14 cellular contexts compared by ENCODE assay signal in genomic region chr16:4324479-4324868, GRCh38. TPM values are rescaled to one million over a fixed set of nuclear protein-coding genes. Genes with fewer than 3 reads are reported as not detected.
A peak's percentile ranks its signal among the peaks of the same experiment; 100 is the strongest.
DNase-seq lines count a peak whose midpoint lies in the region; ATAC-seq and TF ChIP-seq lines count a peak whose summit lies in the region.
"Had no signal": no experiment of that assay in that cellular context is flagged by ENCODE, and none has a peak within 500 bp of the region (broad histone marks: within the 10 kb centered on the region; RNA-seq: fewer than 3 reads in every experiment).

No MANE protein-coding gene starts in this region.

- peak overlapping the region; percentile 38 for H3K4me3 Mint-ChIP-seq in nephron progenitor cell
- H3K4me3 Mint-ChIP-seq in activated CD4-positive, alpha-beta T cell treated with anti-CD3 and anti-CD28 coated beads, Interleukin-2, amount 10 ng/mL, durations not matched to agents 7 days and 5 days: no peak overlapping the region
- H3K4me3 Mint-ChIP-seq: activated naive CD4-positive, alpha-beta T cell treated with anti-CD3 and anti-CD28 coated beads, Interleukin-2, amount 50 U/mL, for 24 hours; stimulated activated effector memory CD8-positive, alpha-beta T cell treated with anti-CD3 and anti-CD28 coated beads, Interleukin-12 subunit alpha, Interleukin-12 subunit beta, amount 100 ng/mL, for 72 hours had no signal

- 67 to 69% methylated on average over 11 of the region's 11 CpGs for WGBS in tibial nerve, 2 donors

- peak overlapping the region; percentile 42 for H3K27ac Mint-ChIP-seq in nephron progenitor cell
- H3K27ac Mint-ChIP-seq in activated CD4-positive, alpha-beta T cell treated with anti-CD3 and anti-CD28 coated beads, Interleukin-2, amount 10 ng/mL, durations not matched to agents 7 days and 5 days: no peak overlapping the region
- H3K27ac Mint-ChIP-seq: activated naive CD4-positive, alpha-beta T cell treated with anti-CD3 and anti-CD28 coated beads, Interleukin-2, amount 50 U/mL, for 24 hours; stimulated activated effector memory CD8-positive, alpha-beta T cell treated with anti-CD3 and anti-CD28 coated beads, Interleukin-12 subunit alpha, Interleukin-12 subunit beta, amount 100 ng/mL, for 72 hours had no signal

- peak overlapping the region; percentile 2 for H3K4me3 ChIP-seq in epithelial cell of proximal tubule (ENCODE audit: low read depth, low read length)
- H3K4me3 ChIP-seq in tibial nerve: no peak overlapping the region

- H3K27ac ChIP-seq in RWPE1: peak overlapping the region; percentile 97
- peak overlapping the region; percentile 10 to 93 (median 84) for H3K27ac ChIP-seq in tibial nerve

- H3K4me1 ChIP-seq in tibial nerve: peaks cover 3 to 98% (median 68%) of the 10 kb centered on the region in 4 donors

- H3K9me3 ChIP-seq in tibial nerve: no peaks in the 10 kb centered on the region

- H3K27me3 Mint-ChIP-seq in nephron progenitor cell (ENCODE audit: low read depth, poor library complexity): no peaks in the 10 kb centered on the region
- H3K27me3 Mint-ChIP-seq in activated CD4-positive, alpha-beta T cell treated with anti-CD3 and anti-CD28 coated beads, Interleukin-2, amount 10 ng/mL, durations not matched to agents 7 days and 5 days: peaks cover 2% of the 10 kb centered on the region
- H3K27me3 Mint-ChIP-seq: activated naive CD4-positive, alpha-beta T cell treated with anti-CD3 and anti-CD28 coated beads, Interleukin-2, amount 50 U/mL, for 24 hours had no signal

- no peaks in the 10 kb centered on the region for H3K9me3 Mint-ChIP-seq in nephron progenitor cell
- H3K9me3 Mint-ChIP-seq in activated CD4-positive, alpha-beta T cell treated with anti-CD3 and anti-CD28 coated beads, Interleukin-2, amount 10 ng/mL, durations not matched to agents 7 days and 5 days: no peaks in the 10 kb centered on the region
- H3K9me3 Mint-ChIP-seq: activated naive CD4-positive, alpha-beta T cell treated with anti-CD3 and anti-CD28 coated beads, Interleukin-2, amount 50 U/mL, for 24 hours; stimulated activated effector memory CD8-positive, alpha-beta T cell treated with anti-CD3 and anti-CD28 coated beads, Interleukin-12 subunit alpha, Interleukin-12 subunit beta, amount 100 ng/mL, for 72 hours had no signal

- no peak for ATAC-seq in HG02885 (IDR thresholded peaks at IDR 0.05; ENCODE audit: poor library complexity, unreplicated experiment)
- ATAC-seq: stimulated activated effector memory CD8-positive, alpha-beta T cell treated with anti-CD3 and anti-CD28 coated beads, Interleukin-12 subunit alpha, Interleukin-12 subunit beta, amount 100 ng/mL, for 72 hours had no signal

- POLR2A ChIA-PET in RWPE1 (lab: Yijun Ruan, JAX; ENCODE audit: low non-redundant PET): interaction anchor here (0.5 to 0.6 kb wide), 2 partner anchors 26 to 145 kb away, joined by 3 to 4 read pairs; no protein-coding TSS in a partner anchor
- POLR2A ChIA-PET in activated CD4-positive, alpha-beta T cell treated with anti-CD3 and anti-CD28 coated beads, Interleukin-2, amount 10 ng/mL, durations not matched to agents 7 days and 5 days (lab: Charles Lee): no interaction called here

- H3K4me1 Mint-ChIP-seq in nephron progenitor cell: peaks cover 54% of the 10 kb centered on the region
- H3K4me1 Mint-ChIP-seq in activated CD4-positive, alpha-beta T cell treated with anti-CD3 and anti-CD28 coated beads, Interleukin-2, amount 10 ng/mL, durations not matched to agents 7 days and 5 days: peaks cover 10% of the 10 kb centered on the region
- H3K4me1 Mint-ChIP-seq: activated naive CD4-positive, alpha-beta T cell treated with anti-CD3 and anti-CD28 coated beads, Interleukin-2, amount 50 U/mL, for 24 hours had no signal

- no peaks in the 10 kb centered on the region for H3K27me3 ChIP-seq in tibial nerve

- TF ChIP-seq CTCF in RWPE1 (conservative IDR thresholded peaks at IDR 0.05; ENCODE audit: low read depth): no peak
- TF ChIP-seq CTCF in epithelial cell of proximal tubule (conservative IDR thresholded peaks at IDR 0.05; ENCODE audit: low read depth, low read length): no peak
- TF ChIP-seq CTCF in nephron progenitor cell (IDR thresholded peaks at IDR 0.05): no peak
- TF ChIP-seq CTCF in tibial nerve (IDR thresholded peaks at IDR 0.05): no peak

- no peak for DNase-seq in RWPE1 (ENCODE audit: low spot score)
- no peak for DNase-seq in epithelial cell of proximal tubule (ENCODE audit: low read depth)
- no peak for DNase-seq in nephron progenitor cell
- no peak for DNase-seq in tibial nerve (ENCODE audit: low spot score in 2 of 2)
- DNase-seq in activated CD4-positive, alpha-beta T cell treated with anti-CD3 and anti-CD28 coated beads, Interleukin-2, amount 10 ng/mL, durations not matched to agents 7 days and 5 days: no peak
- no peak for DNase-seq in stimulated activated CD4-positive, alpha-beta T cell treated with anti-CD3 and anti-CD28 coated beads, Interleukin-1b, Interleukin-23, amount 100 ng/mL, for 48 hours
- DNase-seq: activated CD8-positive, alpha-beta memory T cell treated with anti-CD3 and anti-CD28 coated beads for 24 hours; foreskin melanocyte; NCI-H1436; NCI-H748 treated with DMSO at 0.1 percent for 48 hours; stimulated activated CD4-positive, alpha-beta T cell treated with anti-CD3 and anti-CD28 coated beads, Interleukin-2, amount 100 ng/mL, for 24 hours had no signal

- TF ChIP-seq EP300 in tibial nerve (IDR thresholded peaks at IDR 0.05): no peak

- TF ChIP-seq POLR2A in tibial nerve (IDR thresholded peaks at IDR 0.05): no peak

- H3K36me3 Mint-ChIP-seq in nephron progenitor cell (ENCODE audit: low read depth): peaks cover under 1% of the 10 kb centered on the region
- H3K36me3 Mint-ChIP-seq in activated CD4-positive, alpha-beta T cell treated with anti-CD3 and anti-CD28 coated beads, Interleukin-2, amount 10 ng/mL, durations not matched to agents 7 days and 5 days (ENCODE audit: low read depth): no peaks in the 10 kb centered on the region
- H3K36me3 Mint-ChIP-seq: activated naive CD4-positive, alpha-beta T cell treated with anti-CD3 and anti-CD28 coated beads, Interleukin-2, amount 50 U/mL, for 24 hours; stimulated activated effector memory CD8-positive, alpha-beta T cell treated with anti-CD3 and anti-CD28 coated beads, Interleukin-12 subunit alpha, Interleukin-12 subunit beta, amount 100 ng/mL, for 72 hours had no signal

- no peaks in the 10 kb centered on the region for H3K36me3 ChIP-seq in tibial nerve

- CTCF ChIA-PET in RWPE1 (lab: Yijun Ruan, JAX): interaction anchor here (0.6 to 0.7 kb wide), 2 partner anchors 39 to 791 kb away, joined by 3 to 5 read pairs; no protein-coding TSS in a partner anchor
- CTCF ChIA-PET in activated CD4-positive, alpha-beta T cell treated with anti-CD3 and anti-CD28 coated beads, Interleukin-2, amount 10 ng/mL, durations not matched to agents 7 days and 5 days (lab: Charles Lee): interaction anchor here (0.5 to 1.3 kb wide), 2 partner anchors 14 to 408 kb away, joined by 3 to 4 read pairs; no protein-coding TSS in a partner anchor

RNA-seq across cellular contexts. Expression of gene GLIS2, which starts 8.6 kb away (rescaled TPM):
- total RNA-seq in epithelial cell of proximal tubule (2.2 and 4.6 TPM in 2 replicates), tibial nerve (10 to 100 TPM in 3 of 4 donors, 1 to 10 TPM in 1; 9.0 to 11.1 (median 10.8) TPM)
- total RNA-seq in activated CD4-positive, alpha-beta T cell treated with anti-CD3 and anti-CD28 coated beads, Interleukin-2, amount 10 ng/mL, durations not matched to agents 7 days and 5 days: under 1 TPM; 0.12 to 0.17 TPM

RNA-seq across cellular contexts. Expression of gene PAM16, which starts 26.6 kb away (rescaled TPM):
- total RNA-seq in epithelial cell of proximal tubule (75.1 and 87.4 TPM in 2 replicates), tibial nerve (10 to 100 TPM; 45.1 to 95.1 (median 60.7) TPM)
- 10 to 100 TPM; 35.1 to 39.3 TPM for total RNA-seq in activated CD4-positive, alpha-beta T cell treated with anti-CD3 and anti-CD28 coated beads, Interleukin-2, amount 10 ng/mL, durations not matched to agents 7 days and 5 days

RNA-seq across cellular contexts. Expression of gene VASN, which starts 47.2 kb away (rescaled TPM):
- total RNA-seq in epithelial cell of proximal tubule (19.0 and 33.7 TPM in 2 replicates), tibial nerve (10 to 100 TPM; 31.0 to 58.1 (median 32.9) TPM)
- total RNA-seq in activated CD4-positive, alpha-beta T cell treated with anti-CD3 and anti-CD28 coated beads, Interleukin-2, amount 10 ng/mL, durations not matched to agents 7 days and 5 days: not detected

RNA-seq across cellular contexts. Expression of gene TFAP4, which starts 51.7 kb away (rescaled TPM):
- total RNA-seq in epithelial cell of proximal tubule: 4.0 and 10.5 TPM in 2 replicates
- 10 to 100 TPM in 2 of 4 donors, 1 to 10 TPM in 2; 6.9 to 16.8 (median 11.7) TPM for total RNA-seq in tibial nerve
- 10 to 100 TPM; 19.3 to 19.7 TPM for total RNA-seq in activated CD4-positive, alpha-beta T cell treated with anti-CD3 and anti-CD28 coated beads, Interleukin-2, amount 10 ng/mL, durations not matched to agents 7 days and 5 days

Comparison
In these comparisons a context has a peak if more than half of its experiments do, and no peak if none do; other contexts are left out.
1. RNA of gene VASN, which starts 47.2 kb away (total RNA-seq): 19.0 to 33.7 TPM in epithelial cell of proximal tubule and 31.0 to 58.1 TPM in tibial nerve; not detected in activated CD4-positive, alpha-beta T cell treated with anti-CD3 and anti-CD28 coated beads, Interleukin-2, amount 10 ng/mL, durations not matched to agents 7 days and 5 days; every median in the first group is over 10 times any median in the second.